9 cellular contexts compared by ENCODE assay signal in the genomic region with DNA sequence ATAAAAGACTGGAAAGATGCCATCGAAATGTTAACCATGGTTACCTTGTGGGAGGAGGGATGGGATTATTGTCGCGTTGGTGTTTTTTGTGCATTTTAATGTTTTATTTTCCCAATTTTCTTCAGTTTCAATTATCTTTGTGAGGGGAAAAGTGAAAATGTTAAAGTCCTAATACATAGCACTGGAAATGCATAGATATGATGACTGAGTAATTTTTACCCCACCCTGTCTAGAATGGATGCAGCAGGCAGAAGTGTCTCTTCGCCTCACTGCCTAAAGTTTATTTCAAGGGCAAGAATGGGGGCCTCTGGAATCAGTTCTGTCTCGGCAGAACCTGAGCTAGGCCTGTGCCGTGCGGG. TPM values are rescaled to one million over a fixed set of nuclear protein-coding genes. Genes with fewer than 3 reads are reported as not detected.
DNase-seq lines count a peak whose midpoint lies in the region; ATAC-seq and TF ChIP-seq lines count a peak whose summit lies in the region.
"Had no signal": no experiment of that assay in that cellular context is flagged by ENCODE, and none has a peak within 500 bp of the region (broad histone marks: within the 10 kb centered on the region; RNA-seq: fewer than 3 reads in every experiment).

No MANE protein-coding gene starts in this region.

- intact Hi-C loops in activated CD4-positive, alpha-beta T cell treated with anti-CD3 and anti-CD28 coated beads for 36 hours (cut with DNase I, micrococcal nuclease), result loop anchor here in 1 of 2 experiments (5.0 kb wide), 1 partner anchor 1168 kb away; no protein-coding TSS in a partner anchor
- intact Hi-C loops in OCI-LY7 (cut with micrococcal nuclease; ENCODE audit: unreplicated experiment), result no loop called here
- intact Hi-C loops in dorsolateral prefrontal cortex (cut with DNase I), result loop anchor here (5.0 kb wide), 4 partner anchors 42 to 392 kb away; no protein-coding TSS in a partner anchor
- intact Hi-C loops in body of pancreas (cut with DNase I), result no loop called here

- ATAC-seq in activated CD4-positive, alpha-beta T cell treated with anti-CD3 and anti-CD28 coated beads for 36 hours, result no peak
- ATAC-seq in effector memory CD8-positive, alpha-beta T cell (replicated peaks), result no peak
- ATAC-seq in body of pancreas, result no peak

- H3K27me3 Mint-ChIP-seq in activated CD4-positive, alpha-beta T cell treated with anti-CD3 and anti-CD28 coated beads for 36 hours, result peaks cover 57% of the 10 kb centered on the region
- peaks cover 79 to 92% of the 10 kb centered on the region in 2 donors for H3K27me3 Mint-ChIP-seq in effector memory CD8-positive, alpha-beta T cell
- peaks cover 80% of the 10 kb centered on the region for H3K27me3 Mint-ChIP-seq in progenitor cell of endocrine pancreas

- H3K27ac ChIP-seq in OCI-LY7 (ENCODE audit: low read depth, low read length, poor library complexity, severe bottlenecking) (no peak overlapping the region), dorsolateral prefrontal cortex (no peak overlapping the region), body of pancreas (no peak overlapping the region)
- H3K27ac ChIP-seq: cardiac muscle cell had no signal

- peak overlapping the region; percentile 56; the same call in 1 of the 2 replicates for H2AFZ ChIP-seq in OCI-LY7 (ENCODE audit: low read length)

- no peaks in the 10 kb centered on the region for H3K9me3 ChIP-seq in OCI-LY7 (ENCODE audit: low read length)
- no peaks in the 10 kb centered on the region for H3K9me3 ChIP-seq in body of pancreas

- TF ChIP-seq POLR2A in body of pancreas (IDR thresholded peaks at IDR 0.05), result no peak

- H3K36me3 Mint-ChIP-seq in activated CD4-positive, alpha-beta T cell treated with anti-CD3 and anti-CD28 coated beads for 36 hours (ENCODE audit: low read depth), result no peaks in the 10 kb centered on the region
- H3K36me3 Mint-ChIP-seq in effector memory CD8-positive, alpha-beta T cell (ENCODE audit: insufficient read depth), result no peaks in the 10 kb centered on the region
- no peaks in the 10 kb centered on the region for H3K36me3 Mint-ChIP-seq in progenitor cell of endocrine pancreas (ENCODE audit: insufficient read depth)

- TF ChIP-seq CTCF in OCI-LY7 (conservative IDR thresholded peaks at IDR 0.05; ENCODE audit: low read length), result no peak
- no peak for TF ChIP-seq CTCF in progenitor cell of endocrine pancreas (IDR thresholded peaks at IDR 0.05; ENCODE audit: unreplicated experiment)
- no peak for TF ChIP-seq CTCF in dorsolateral prefrontal cortex (IDR thresholded peaks at IDR 0.05 in 54 of 56, conservative IDR thresholded peaks at IDR 0.05 in 2 of 56; ENCODE audit: low read depth in 1 of 56, partially characterized antibody in 56 of 56)
- no peak for TF ChIP-seq CTCF in body of pancreas (IDR thresholded peaks at IDR 0.05)

- no peaks in the 10 kb centered on the region for H3K9me2 ChIP-seq in OCI-LY7 (ENCODE audit: insufficient read depth, low read length)

- 67 to 89% methylated on average over 7 of the region's 7 CpGs for WGBS in body of pancreas, 2 donors

- DNase-seq in activated CD4-positive, alpha-beta T cell treated with anti-CD3 and anti-CD28 coated beads for 36 hours, result no peak
- DNase-seq in activated CD4-positive, alpha-beta T cell treated with anti-CD3 and anti-CD28 coated beads, Interleukin-2, amount 50 U/mL, for 1 hour, result no peak
- DNase-seq in OCI-LY7 (ENCODE audit: low spot score) (no peak), progenitor cell of endocrine pancreas (ENCODE audit: low spot score, unreplicated experiment) (no peak), midbrain (lab: John Stamatoyannopoulos, UW) (no peak), dorsolateral prefrontal cortex (no peak), body of pancreas (no peak)
- no peak for DNase-seq in effector memory CD8-positive, alpha-beta T cell

- H4K20me1 ChIP-seq in OCI-LY7 (ENCODE audit: insufficient read depth, low read length), result no peaks in the 10 kb centered on the region

- H3K36me3 ChIP-seq in OCI-LY7 (ENCODE audit: insufficient read depth, low read length), result no peaks in the 10 kb centered on the region
- H3K36me3 ChIP-seq in body of pancreas (replicated peaks in 1 of 2; ENCODE audit: insufficient read depth in 1 of 2, low read depth in 2 of 2), result no peaks in the 10 kb centered on the region
- H3K36me3 ChIP-seq: cardiac muscle cell had no signal

- no peaks in the 10 kb centered on the region for H3K9me3 Mint-ChIP-seq in activated CD4-positive, alpha-beta T cell treated with anti-CD3 and anti-CD28 coated beads for 36 hours (ENCODE audit: low read depth)
- no peaks in the 10 kb centered on the region for H3K9me3 Mint-ChIP-seq in effector memory CD8-positive, alpha-beta T cell
- H3K9me3 Mint-ChIP-seq in progenitor cell of endocrine pancreas (ENCODE audit: low read depth), result no peaks in the 10 kb centered on the region

- H3K79me2 ChIP-seq in OCI-LY7 (ENCODE audit: insufficient read depth, low read depth, low read length), result no peaks in the 10 kb centered on the region

- H3K4me1 ChIP-seq in OCI-LY7 (ENCODE audit: insufficient read depth, low read length, poor library complexity, severe bottlenecking) (peaks cover 6% of the 10 kb centered on the region), body of pancreas (peaks cover 45% of the 10 kb centered on the region)

- H3K4me3 Mint-ChIP-seq in activated CD4-positive, alpha-beta T cell treated with anti-CD3 and anti-CD28 coated beads for 36 hours, result peak overlapping the region; percentile 63
- H3K4me3 Mint-ChIP-seq in effector memory CD8-positive, alpha-beta T cell, result peak overlapping the region; percentile 76 to 84
- peak overlapping the region; percentile 71 for H3K4me3 Mint-ChIP-seq in progenitor cell of endocrine pancreas (ENCODE audit: low read depth)

- CTCF ChIA-PET in activated CD4-positive, alpha-beta T cell treated with anti-CD3 and anti-CD28 coated beads for 36 hours (lab: Charles Lee), result interaction anchor here (0.7 to 4.0 kb wide), 32 partner anchors 8 to 586 kb away, joined by 3 to 41 read pairs (median 4); a partner anchor contains a TSS
- CTCF ChIA-PET in OCI-LY7 (lab: Charles Lee; ENCODE audit: unreplicated experiment), result no interaction called here

- no peak overlapping the region for H3K27ac Mint-ChIP-seq in activated CD4-positive, alpha-beta T cell treated with anti-CD3 and anti-CD28 coated beads for 36 hours
- H3K27ac Mint-ChIP-seq in effector memory CD8-positive, alpha-beta T cell, result no peak overlapping the region
- no peak overlapping the region for H3K27ac Mint-ChIP-seq in progenitor cell of endocrine pancreas

- peak overlapping the region; percentile 62 for H3K4me2 ChIP-seq in OCI-LY7 (ENCODE audit: low read length)

- POLR2A ChIA-PET in activated CD4-positive, alpha-beta T cell treated with anti-CD3 and anti-CD28 coated beads for 36 hours (lab: Charles Lee), result interaction anchor here (0.6 kb wide), 1 partner anchor 394 kb away, joined by 3 read pairs; no protein-coding TSS in a partner anchor
- POLR2A ChIA-PET in OCI-LY7 (lab: Charles Lee), result no interaction called here

- H3K27me3 ChIP-seq in dorsolateral prefrontal cortex (peaks cover 16 to 51% (median 46%) of the 10 kb centered on the region in 45 donors), body of pancreas (peaks cover 6 to 36% of the 10 kb centered on the region in 2 donors)

- BruUV-seq in OCI-LY7 (replicated peaks; lab: Mats Ljungman, UMichigan), result no TSS peak

- H3K4me3 ChIP-seq in OCI-LY7 (ENCODE audit: low read depth, low read length, poor library complexity, severe bottlenecking) (peak overlapping the region; percentile 59), dorsolateral prefrontal cortex (peak overlapping the region in 28 of 59 donors; percentile 40 to 73 (median 56)), body of pancreas (no peak overlapping the region)

- H3K4me1 Mint-ChIP-seq in activated CD4-positive, alpha-beta T cell treated with anti-CD3 and anti-CD28 coated beads for 36 hours, result peaks cover 25% of the 10 kb centered on the region
- H3K4me1 Mint-ChIP-seq in effector memory CD8-positive, alpha-beta T cell (ENCODE audit: low read depth in 2 of 2), result peaks cover 25% of the 10 kb centered on the region in 2 donors
- H3K4me1 Mint-ChIP-seq in progenitor cell of endocrine pancreas (ENCODE audit: low read depth), result peaks cover 3% of the 10 kb centered on the region

RNA-seq across cellular contexts. Expression of a gene that starts 11.5 kb away (rescaled TPM):
- not detected for total RNA-seq in activated CD4-positive, alpha-beta T cell treated with anti-CD3 and anti-CD28 coated beads for 36 hours
- not detected in 2 replicates for total RNA-seq in OCI-LY7 (2014; rRNA removed; shearing (Covaris generic))
- total RNA-seq in OCI-LY7 (2022) (not detected in 2 replicates), progenitor cell of endocrine pancreas (0.09 and 0.12 TPM in 2 replicates), dorsolateral prefrontal cortex (1 to 10 TPM in 13 of 120 experiments, under 1 TPM in 104, not detected in 3; 0.16 to 1.9 (median 0.58) TPM), body of pancreas (under 1 TPM in 1 of 2 donors, not detected in 1; 0.26 TPM)
- total RNA-seq: cardiac muscle cell had no signal

RNA-seq across cellular contexts. Expression of a gene that starts 11.5 kb away (rescaled TPM):
- not detected for total RNA-seq in activated CD4-positive, alpha-beta T cell treated with anti-CD3 and anti-CD28 coated beads for 36 hours
- not detected in 2 replicates for total RNA-seq in OCI-LY7 (2014; rRNA removed; shearing (Covaris generic))
- total RNA-seq in OCI-LY7 (2022) (not detected in 2 replicates), progenitor cell of endocrine pancreas (not detected in 2 replicates), dorsolateral prefrontal cortex (1 to 10 TPM in 16 of 120 experiments, under 1 TPM in 99, not detected in 5; 0.15 to 2.3 (median 0.55) TPM), body of pancreas (under 1 TPM in 1 of 2 donors, not detected in 1; 0.26 TPM)
- total RNA-seq: cardiac muscle cell had no signal

Comparison
In these comparisons a context has a peak if more than half of its experiments do, and no peak if none do; other contexts are left out.
1. intact Hi-C loops: an anchor here in dorsolateral prefrontal cortex (5.0 kb wide); none called in OCI-LY7 and body of pancreas.